8 cellular contexts compared by ENCODE assay signal in the genomic region with DNA sequence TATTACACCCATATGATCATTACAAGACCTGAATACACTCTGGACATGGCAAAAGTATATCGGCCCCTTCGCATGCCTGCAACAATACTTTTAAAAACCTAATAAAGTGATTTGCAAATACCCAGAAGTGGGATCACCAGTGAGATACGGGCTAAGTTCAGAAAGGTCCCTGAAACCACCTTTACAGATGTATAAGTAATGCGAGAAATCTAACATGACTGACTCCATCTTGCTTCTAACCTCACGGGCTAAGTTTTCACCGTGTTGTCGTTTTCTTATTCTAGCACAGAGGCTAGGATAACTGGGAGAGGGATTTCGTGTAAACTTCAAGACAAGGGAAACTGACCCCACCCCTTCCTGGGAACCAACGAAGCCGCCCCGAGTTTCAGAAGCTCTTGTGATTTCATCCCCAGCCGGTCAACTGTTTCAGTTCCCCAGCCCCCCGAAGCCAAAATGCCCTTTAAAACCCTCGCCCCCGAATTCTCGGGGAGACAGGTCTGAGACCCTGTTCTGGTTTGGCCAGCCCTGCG. TPM values are rescaled to one million over a fixed set of nuclear protein-coding genes. Genes with fewer than 3 reads are reported as not detected.
DNase-seq lines count a peak whose midpoint lies in the region; ATAC-seq and TF ChIP-seq lines count a peak whose summit lies in the region.

No MANE protein-coding gene starts in this region.

- POLR2A ChIA-PET in activated CD8-positive, alpha-beta T cell treated with anti-CD3 and anti-CD28 coated beads for 36 hours (lab: Charles Lee), result no interaction called here

- CTCF ChIA-PET in activated CD8-positive, alpha-beta T cell treated with anti-CD3 and anti-CD28 coated beads for 36 hours (lab: Charles Lee), result interaction anchor here (0.8 to 1.8 kb wide), 5 partner anchors 15 to 343 kb away, joined by 3 to 4 read pairs (median 3); partner anchors contain the start of gene VPS36

- H3K27ac Mint-ChIP-seq in activated CD8-positive, alpha-beta T cell treated with anti-CD3 and anti-CD28 coated beads for 36 hours, result peak overlapping the region; percentile 68

- intact Hi-C loops in Right ventricle myocardium inferior (cut with DNase I), result loop anchor here (5.0 kb wide), 1 partner anchor 39 kb away; no protein-coding TSS in a partner anchor
- intact Hi-C loops in cardiac septum (cut with DNase I), result no loop called here
- intact Hi-C loops in activated CD8-positive, alpha-beta T cell treated with anti-CD3 and anti-CD28 coated beads for 36 hours (cut with micrococcal nuclease), result no loop called here

- H3K36me3 Mint-ChIP-seq in activated CD8-positive, alpha-beta T cell treated with anti-CD3 and anti-CD28 coated beads for 36 hours (ENCODE audit: low read depth), result no peaks in the 10 kb centered on the region

- DNase-seq in Right ventricle myocardium inferior (ENCODE audit: missing footprints) (no peak), cardiac septum (ENCODE audit: low spot score) (no peak), globus pallidus (ENCODE audit: low spot score) (peak; percentile 47), occipital lobe (lab: John Stamatoyannopoulos, UW) (peak; percentile 20)
- no peak for DNase-seq in activated CD8-positive, alpha-beta T cell treated with anti-CD3 and anti-CD28 coated beads for 36 hours

- H3K27me3 Mint-ChIP-seq in activated CD8-positive, alpha-beta T cell treated with anti-CD3 and anti-CD28 coated beads for 36 hours, result peaks cover 8% of the 10 kb centered on the region

- H3K4me3 Mint-ChIP-seq in activated CD8-positive, alpha-beta T cell treated with anti-CD3 and anti-CD28 coated beads for 36 hours, result peak overlapping the region; percentile 75

- TF ChIP-seq CTCF in activated CD8-positive, alpha-beta T cell treated with anti-CD3 and anti-CD28 coated beads for 36 hours (IDR thresholded peaks at IDR 0.05), result no peak

- ATAC-seq in Right ventricle myocardium inferior (peak; percentile 65), HG03432 (IDR thresholded peaks at IDR 0.05; ENCODE audit: unreplicated experiment) (peak; percentile 19), HG03135 (IDR thresholded peaks at IDR 0.05; ENCODE audit: unreplicated experiment) (no peak), HG03520 (IDR thresholded peaks at IDR 0.05; ENCODE audit: unreplicated experiment) (no peak)
- ATAC-seq in activated CD8-positive, alpha-beta T cell treated with anti-CD3 and anti-CD28 coated beads for 36 hours, result no peak

- H3K4me1 Mint-ChIP-seq in activated CD8-positive, alpha-beta T cell treated with anti-CD3 and anti-CD28 coated beads for 36 hours (ENCODE audit: low read depth), result peaks cover 28% of the 10 kb centered on the region

- no peaks in the 10 kb centered on the region for H3K9me3 Mint-ChIP-seq in activated CD8-positive, alpha-beta T cell treated with anti-CD3 and anti-CD28 coated beads for 36 hours

RNA-seq across cellular contexts. Expression of gene NEK3, which starts 0.7 kb away (rescaled TPM):
- 6.6 TPM for total RNA-seq in Right ventricle myocardium inferior
- total RNA-seq in cardiac septum, result 7.5 TPM
- 1 to 10 TPM; 1.5 to 1.9 TPM for total RNA-seq in activated CD8-positive, alpha-beta T cell treated with anti-CD3 and anti-CD28 coated beads for 36 hours
- 11.4 TPM for total RNA-seq in occipital lobe

RNA-seq across cellular contexts. Expression of gene NEK5, which starts 29.8 kb away (rescaled TPM):
- total RNA-seq in Right ventricle myocardium inferior (0.11 TPM), cardiac septum (0.67 TPM), occipital lobe (0.94 TPM)
- under 1 TPM; 0.11 to 0.16 TPM for total RNA-seq in activated CD8-positive, alpha-beta T cell treated with anti-CD3 and anti-CD28 coated beads for 36 hours

Comparison
In these comparisons a context has a peak if more than half of its experiments do, and no peak if none do; other contexts are left out.
1. ATAC-seq: peak in Right ventricle myocardium inferior (single experiment) and HG03432 (single experiment); none in activated CD8-positive, alpha-beta T cell treated with anti-CD3 and anti-CD28 coated beads for 36 hours (single experiment), HG03135 (single experiment) and HG03520 (single experiment).
2. DNase-seq: peak in globus pallidus (single experiment) and occipital lobe (single experiment); none in Right ventricle myocardium inferior (single experiment), cardiac septum (single experiment) and activated CD8-positive, alpha-beta T cell treated with anti-CD3 and anti-CD28 coated beads for 36 hours (single experiment).